Comparison of ENCODE assay signal across 1 cellular context in the genomic region with DNA sequence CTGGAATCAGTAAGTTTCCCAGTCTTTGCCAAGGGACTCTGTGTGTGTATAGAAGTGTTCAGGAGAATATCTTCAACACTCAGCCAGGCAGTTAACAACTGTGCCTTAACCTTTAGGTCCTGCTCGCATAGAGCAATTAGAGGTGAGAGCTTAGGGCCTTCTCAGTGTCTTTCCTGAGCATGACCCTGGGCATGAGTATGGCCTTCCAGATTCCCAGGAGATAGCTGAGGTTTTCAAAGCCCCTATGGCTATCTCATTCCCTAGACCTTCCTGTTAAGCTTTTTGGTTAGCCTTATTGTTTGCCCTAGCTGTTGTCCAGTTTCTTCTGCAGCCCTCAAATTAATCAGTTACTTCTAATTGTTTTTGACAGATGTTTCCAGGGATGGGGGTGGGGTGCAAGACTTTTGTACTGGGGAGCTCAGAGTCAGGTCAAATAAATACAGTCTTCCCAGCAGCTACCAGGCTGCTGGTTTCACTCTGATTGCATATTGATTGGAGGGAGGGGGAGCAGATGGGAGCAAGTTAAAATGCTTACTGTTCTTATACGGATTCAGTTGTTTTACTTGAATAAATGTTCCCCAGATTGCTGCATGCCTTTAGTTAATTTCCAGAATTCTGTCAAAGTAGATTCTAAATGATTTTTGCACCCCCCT.
TF ChIP-seq lines count a peak whose summit lies in the region.

No MANE protein-coding gene starts in this region.

TF ChIP-seq in GM23338, 12 proteins besides CTCF, POLR2A, EP300 and RAD21 (continued from another document):
- TF ChIP-seq CREB1 (CRISPR knock-in tag; IDR thresholded peaks at IDR 0.05; ENCODE audit: low read depth) (no peak), NANOG (IDR thresholded peaks at IDR 0.05; ENCODE audit: borderline replicate concordance) (no peak), JUNB (IDR thresholded peaks at IDR 0.05; ENCODE audit: unreplicated experiment) (no peak), EZH2 (IDR thresholded peaks at IDR 0.05; ENCODE audit: low read depth, unreplicated experiment) (no peak), POLR2AphosphoS5 (IDR thresholded peaks at IDR 0.05; ENCODE audit: low read depth) (no peak), ZNF114 (CRISPR knock-in tag; IDR thresholded peaks at IDR 0.05) (no peak)
- TF ChIP-seq, protein P1, sequence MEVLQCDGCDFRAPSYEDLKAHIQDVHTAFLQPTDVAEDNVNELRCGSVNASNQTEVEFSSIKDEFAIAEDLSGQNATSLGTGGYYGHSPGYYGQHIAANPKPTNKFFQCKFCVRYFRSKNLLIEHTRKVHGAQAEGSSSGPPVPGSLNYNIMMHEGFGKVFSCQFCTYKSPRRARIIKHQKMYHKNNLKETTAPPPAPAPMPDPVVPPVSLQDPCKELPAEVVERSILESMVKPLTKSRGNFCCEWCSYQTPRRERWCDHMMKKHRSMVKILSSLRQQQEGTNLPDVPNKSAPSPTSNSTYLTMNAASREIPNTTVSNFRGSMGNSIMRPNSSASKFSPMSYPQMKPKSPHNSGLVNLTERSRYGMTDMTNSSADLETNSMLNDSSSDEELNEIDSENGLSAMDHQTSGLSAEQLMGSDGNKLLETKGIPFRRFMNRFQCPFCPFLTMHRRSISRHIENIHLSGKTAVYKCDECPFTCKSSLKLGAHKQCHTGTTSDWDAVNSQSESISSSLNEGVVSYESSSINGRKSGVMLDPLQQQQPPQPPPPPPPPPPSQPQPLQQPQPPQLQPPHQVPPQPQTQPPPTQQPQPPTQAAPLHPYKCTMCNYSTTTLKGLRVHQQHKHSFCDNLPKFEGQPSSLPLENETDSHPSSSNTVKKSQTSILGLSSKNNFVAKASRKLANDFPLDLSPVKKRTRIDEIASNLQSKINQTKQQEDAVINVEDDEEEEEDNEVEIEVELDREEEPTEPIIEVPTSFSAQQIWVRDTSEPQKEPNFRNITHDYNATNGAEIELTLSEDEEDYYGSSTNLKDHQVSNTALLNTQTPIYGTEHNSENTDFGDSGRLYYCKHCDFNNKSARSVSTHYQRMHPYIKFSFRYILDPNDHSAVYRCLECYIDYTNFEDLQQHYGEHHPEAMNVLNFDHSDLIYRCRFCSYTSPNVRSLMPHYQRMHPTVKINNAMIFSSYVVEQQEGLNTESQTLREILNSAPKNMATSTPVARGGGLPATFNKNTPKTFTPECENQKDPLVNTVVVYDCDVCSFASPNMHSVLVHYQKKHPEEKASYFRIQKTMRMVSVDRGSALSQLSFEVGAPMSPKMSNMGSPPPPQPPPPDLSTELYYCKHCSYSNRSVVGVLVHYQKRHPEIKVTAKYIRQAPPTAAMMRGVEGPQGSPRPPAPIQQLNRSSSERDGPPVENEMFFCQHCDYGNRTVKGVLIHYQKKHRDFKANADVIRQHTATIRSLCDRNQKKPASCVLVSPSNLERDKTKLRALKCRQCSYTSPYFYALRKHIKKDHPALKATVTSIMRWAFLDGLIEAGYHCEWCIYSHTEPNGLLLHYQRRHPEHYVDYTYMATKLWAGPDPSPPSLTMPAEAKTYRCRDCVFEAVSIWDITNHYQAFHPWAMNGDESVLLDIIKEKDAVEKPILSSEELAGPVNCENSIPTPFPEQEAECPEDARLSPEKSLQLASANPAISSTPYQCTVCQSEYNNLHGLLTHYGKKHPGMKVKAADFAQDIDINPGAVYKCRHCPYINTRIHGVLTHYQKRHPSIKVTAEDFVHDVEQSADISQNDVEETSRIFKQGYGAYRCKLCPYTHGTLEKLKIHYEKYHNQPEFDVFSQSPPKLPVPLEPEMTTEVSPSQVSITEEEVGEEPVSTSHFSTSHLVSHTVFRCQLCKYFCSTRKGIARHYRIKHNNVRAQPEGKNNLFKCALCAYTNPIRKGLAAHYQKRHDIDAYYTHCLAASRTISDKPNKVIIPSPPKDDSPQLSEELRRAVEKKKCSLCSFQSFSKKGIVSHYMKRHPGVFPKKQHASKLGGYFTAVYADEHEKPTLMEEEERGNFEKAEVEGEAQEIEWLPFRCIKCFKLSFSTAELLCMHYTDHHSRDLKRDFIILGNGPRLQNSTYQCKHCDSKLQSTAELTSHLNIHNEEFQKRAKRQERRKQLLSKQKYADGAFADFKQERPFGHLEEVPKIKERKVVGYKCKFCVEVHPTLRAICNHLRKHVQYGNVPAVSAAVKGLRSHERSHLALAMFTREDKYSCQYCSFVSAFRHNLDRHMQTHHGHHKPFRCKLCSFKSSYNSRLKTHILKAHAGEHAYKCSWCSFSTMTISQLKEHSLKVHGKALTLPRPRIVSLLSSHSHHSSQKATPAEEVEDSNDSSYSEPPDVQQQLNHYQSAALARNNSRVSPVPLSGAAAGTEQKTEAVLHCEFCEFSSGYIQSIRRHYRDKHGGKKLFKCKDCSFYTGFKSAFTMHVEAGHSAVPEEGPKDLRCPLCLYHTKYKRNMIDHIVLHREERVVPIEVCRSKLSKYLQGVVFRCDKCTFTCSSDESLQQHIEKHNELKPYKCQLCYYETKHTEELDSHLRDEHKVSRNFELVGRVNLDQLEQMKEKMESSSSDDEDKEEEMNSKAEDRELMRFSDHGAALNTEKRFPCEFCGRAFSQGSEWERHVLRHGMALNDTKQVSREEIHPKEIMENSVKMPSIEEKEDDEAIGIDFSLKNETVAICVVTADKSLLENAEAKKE (CRISPR knock-in tag; IDR thresholded peaks at IDR 0.05) = no peak
- TF ChIP-seq, protein P2, sequence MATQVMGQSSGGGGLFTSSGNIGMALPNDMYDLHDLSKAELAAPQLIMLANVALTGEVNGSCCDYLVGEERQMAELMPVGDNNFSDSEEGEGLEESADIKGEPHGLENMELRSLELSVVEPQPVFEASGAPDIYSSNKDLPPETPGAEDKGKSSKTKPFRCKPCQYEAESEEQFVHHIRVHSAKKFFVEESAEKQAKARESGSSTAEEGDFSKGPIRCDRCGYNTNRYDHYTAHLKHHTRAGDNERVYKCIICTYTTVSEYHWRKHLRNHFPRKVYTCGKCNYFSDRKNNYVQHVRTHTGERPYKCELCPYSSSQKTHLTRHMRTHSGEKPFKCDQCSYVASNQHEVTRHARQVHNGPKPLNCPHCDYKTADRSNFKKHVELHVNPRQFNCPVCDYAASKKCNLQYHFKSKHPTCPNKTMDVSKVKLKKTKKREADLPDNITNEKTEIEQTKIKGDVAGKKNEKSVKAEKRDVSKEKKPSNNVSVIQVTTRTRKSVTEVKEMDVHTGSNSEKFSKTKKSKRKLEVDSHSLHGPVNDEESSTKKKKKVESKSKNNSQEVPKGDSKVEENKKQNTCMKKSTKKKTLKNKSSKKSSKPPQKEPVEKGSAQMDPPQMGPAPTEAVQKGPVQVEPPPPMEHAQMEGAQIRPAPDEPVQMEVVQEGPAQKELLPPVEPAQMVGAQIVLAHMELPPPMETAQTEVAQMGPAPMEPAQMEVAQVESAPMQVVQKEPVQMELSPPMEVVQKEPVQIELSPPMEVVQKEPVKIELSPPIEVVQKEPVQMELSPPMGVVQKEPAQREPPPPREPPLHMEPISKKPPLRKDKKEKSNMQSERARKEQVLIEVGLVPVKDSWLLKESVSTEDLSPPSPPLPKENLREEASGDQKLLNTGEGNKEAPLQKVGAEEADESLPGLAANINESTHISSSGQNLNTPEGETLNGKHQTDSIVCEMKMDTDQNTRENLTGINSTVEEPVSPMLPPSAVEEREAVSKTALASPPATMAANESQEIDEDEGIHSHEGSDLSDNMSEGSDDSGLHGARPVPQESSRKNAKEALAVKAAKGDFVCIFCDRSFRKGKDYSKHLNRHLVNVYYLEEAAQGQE (IDR thresholded peaks at IDR 0.05; ENCODE audit: unreplicated experiment) = no peak
- TF ChIP-seq, protein P3, sequence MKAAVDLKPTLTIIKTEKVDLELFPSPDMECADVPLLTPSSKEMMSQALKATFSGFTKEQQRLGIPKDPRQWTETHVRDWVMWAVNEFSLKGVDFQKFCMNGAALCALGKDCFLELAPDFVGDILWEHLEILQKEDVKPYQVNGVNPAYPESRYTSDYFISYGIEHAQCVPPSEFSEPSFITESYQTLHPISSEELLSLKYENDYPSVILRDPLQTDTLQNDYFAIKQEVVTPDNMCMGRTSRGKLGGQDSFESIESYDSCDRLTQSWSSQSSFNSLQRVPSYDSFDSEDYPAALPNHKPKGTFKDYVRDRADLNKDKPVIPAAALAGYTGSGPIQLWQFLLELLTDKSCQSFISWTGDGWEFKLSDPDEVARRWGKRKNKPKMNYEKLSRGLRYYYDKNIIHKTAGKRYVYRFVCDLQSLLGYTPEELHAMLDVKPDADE (IDR thresholded peaks at IDR 0.05) = no peak
